Comparison of ENCODE assay signal across 1 cellular context in genomic region chr20:1164871-1165270, GRCh38.
TF ChIP-seq lines count a peak whose summit lies in the region.

No MANE protein-coding gene starts in this region.

TF ChIP-seq in endothelial cell of umbilical vein, 7 proteins besides CTCF, POLR2A, EP300 and RAD21:
- TF ChIP-seq MAX (IDR thresholded peaks at IDR 0.05; ENCODE audit: insufficient read depth, insufficient read length) = no peak
- TF ChIP-seq POLR2AphosphoS5 (IDR thresholded peaks at IDR 0.05; ENCODE audit: insufficient read depth, low read depth, low read length) = no peak
- TF ChIP-seq MYC (IDR thresholded peaks at IDR 0.05; ENCODE audit: low read depth, low read length) = no peak
- TF ChIP-seq GATA2 (IDR thresholded peaks at IDR 0.05; ENCODE audit: insufficient read depth, insufficient read length, low read depth, low read length) = no peak
- TF ChIP-seq JUN (IDR thresholded peaks at IDR 0.05; ENCODE audit: borderline replicate concordance, insufficient read depth, insufficient read length, low read depth) = no peak
- TF ChIP-seq EZH2 (IDR thresholded peaks at IDR 0.05; ENCODE audit: borderline replicate concordance, low read depth, low read length, severe bottlenecking) = no peak
- TF ChIP-seq FOS (IDR thresholded peaks at IDR 0.05; ENCODE audit: borderline replicate concordance, insufficient read depth, low read length) = no peak
